8 cellular contexts compared by ENCODE assay signal in the genomic region with DNA sequence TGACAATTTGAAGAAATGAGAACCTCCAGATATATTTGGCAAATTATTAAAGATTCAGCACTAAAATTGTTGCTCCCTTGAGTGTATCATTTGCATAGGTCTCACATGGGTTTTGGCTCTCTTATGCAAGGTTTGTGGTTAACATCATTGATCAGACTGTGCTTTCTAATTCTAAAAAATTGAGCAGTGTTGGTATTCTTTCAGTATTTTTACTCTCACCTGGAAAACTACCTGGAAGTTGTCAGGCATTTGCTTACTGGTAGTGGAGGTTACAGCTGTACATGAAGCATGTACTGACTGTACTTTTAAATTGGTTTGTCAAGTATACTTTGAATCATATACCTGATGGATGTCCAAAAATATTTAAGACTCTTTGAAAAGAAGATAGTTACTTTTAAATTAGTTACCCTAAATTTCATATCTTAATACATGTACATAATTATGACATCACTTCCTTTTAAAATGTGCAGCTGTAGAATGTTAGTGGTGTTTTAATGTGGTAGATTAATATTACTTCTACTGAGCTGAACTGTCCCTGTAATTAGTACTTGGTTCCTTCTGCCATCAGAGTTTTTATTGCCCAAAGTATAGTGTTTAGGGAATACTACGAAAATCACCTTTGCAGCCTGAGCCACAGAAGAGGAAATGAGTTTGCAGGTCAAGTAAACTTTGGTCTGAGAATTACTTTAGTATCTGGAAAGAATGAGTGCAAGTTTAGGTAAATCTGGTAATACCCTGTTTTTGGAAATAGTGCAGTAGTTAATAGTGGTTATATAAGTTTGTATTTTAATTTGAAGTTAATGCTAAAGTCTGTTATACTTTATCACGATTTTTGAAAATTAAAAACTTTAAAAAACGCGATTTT. TPM values are rescaled to one million over a fixed set of nuclear protein-coding genes. Genes with fewer than 3 reads are reported as not detected.
DNase-seq lines count a peak whose midpoint lies in the region; ATAC-seq and TF ChIP-seq lines count a peak whose summit lies in the region.

No MANE protein-coding gene starts in this region.

- TF ChIP-seq CTCF in DND-41 (IDR thresholded peaks at IDR 0.05; ENCODE audit: borderline replicate concordance, extremely low read depth, low read length, poor library complexity, severe bottlenecking): no peak
- no peak for TF ChIP-seq CTCF in MM.1S (IDR thresholded peaks at IDR 0.05; ENCODE audit: low read length)
- no peak for TF ChIP-seq CTCF in body of pancreas (IDR thresholded peaks at IDR 0.05)

- H2AFZ ChIP-seq in DND-41 (ENCODE audit: low read depth, low read length) (no peak overlapping the region), MM.1S (ENCODE audit: low read length) (no peak overlapping the region)

- intact Hi-C loops in body of pancreas (cut with DNase I): no loop called here

- peaks cover 57% of the 10 kb centered on the region for H3K4me1 ChIP-seq in DND-41 (ENCODE audit: insufficient read depth, low read length)
- H3K4me1 ChIP-seq in MM.1S (ENCODE audit: low read length): peaks cover 41% of the 10 kb centered on the region
- peaks cover 53% of the 10 kb centered on the region for H3K4me1 ChIP-seq in body of pancreas
- H3K4me1 ChIP-seq in mesendoderm (ENCODE audit: control insufficient read depth, low read depth, low read length): peaks cover 7% of the 10 kb centered on the region

- no peak overlapping the region for H3K18ac ChIP-seq in mesendoderm (ENCODE audit: low read length)

- peaks cover 40% of the 10 kb centered on the region for H3K36me3 ChIP-seq in DND-41 (ENCODE audit: insufficient read depth, low read length)
- no peaks in the 10 kb centered on the region; the same call in 1 of the 2 replicates for H3K36me3 ChIP-seq in MM.1S (replicated peaks; ENCODE audit: insufficient read depth, low read length)
- no peaks in the 10 kb centered on the region for H3K36me3 ChIP-seq in body of pancreas (replicated peaks in 1 of 2; ENCODE audit: insufficient read depth in 1 of 2, low read depth in 2 of 2)
- no peaks in the 10 kb centered on the region for H3K36me3 ChIP-seq in mesendoderm (ENCODE audit: control insufficient read depth, insufficient read depth, low read length)

- H3K9me2 ChIP-seq in MM.1S (replicated peaks; ENCODE audit: insufficient read depth, low read length): no peaks in the 10 kb centered on the region

- no peak overlapping the region for H3K4ac ChIP-seq in mesendoderm (ENCODE audit: low read depth, low read length)

- ATAC-seq in DND-41 (ENCODE audit: insufficient read depth, low read depth) (no peak), body of pancreas (no peak), GM19455 (IDR thresholded peaks at IDR 0.05; ENCODE audit: unreplicated experiment) (no peak), GM21619 (IDR thresholded peaks at IDR 0.05; ENCODE audit: unreplicated experiment) (no peak)

- WGBS in body of pancreas, 2 donors: 0 to 1% methylated on average over 4 of the region's 4 CpGs
- 98% methylated on average over 3 of the region's 4 CpGs for WGBS in mesendoderm (ENCODE audit: extremely low coverage, insufficient coverage, low lambda C conversion rate)

- H3K79me2 ChIP-seq in DND-41 (ENCODE audit: insufficient read depth, low read length) (peaks cover 96% of the 10 kb centered on the region), MM.1S (ENCODE audit: low read length) (peaks cover 98% of the 10 kb centered on the region), mesendoderm (ENCODE audit: control insufficient read depth, insufficient read depth, low read length) (peaks cover 61% of the 10 kb centered on the region)

- H4K20me1 ChIP-seq in DND-41 (ENCODE audit: insufficient read depth, low read length) (no peaks in the 10 kb centered on the region), MM.1S (ENCODE audit: insufficient read depth, low read length) (no peaks in the 10 kb centered on the region)

- H4K5ac ChIP-seq in mesendoderm (ENCODE audit: low read length): no peak overlapping the region

- H2BK5ac ChIP-seq in mesendoderm (ENCODE audit: low read length): no peak overlapping the region

- H2BK120ac ChIP-seq in mesendoderm (ENCODE audit: low read depth, low read length): no peak overlapping the region

- H3K27ac ChIP-seq in DND-41 (ENCODE audit: low read length): peak overlapping the region; percentile 100
- peak overlapping the region; percentile 97 for H3K27ac ChIP-seq in MM.1S (ENCODE audit: low read length)
- H3K27ac ChIP-seq in body of pancreas: peak overlapping the region; percentile 94 to 99 (median 97)
- H3K27ac ChIP-seq in mesendoderm (ENCODE audit: low read depth, low read length): no peak overlapping the region

- H3K4me3 ChIP-seq in DND-41 (ENCODE audit: low read depth in 1 of 2, low read length in 2 of 2) (peak overlapping the region; percentile 80 to 96), MM.1S (ENCODE audit: low read length) (peak overlapping the region; percentile 64), body of pancreas (peak overlapping the region in 1 of 2 donors; percentile 14), mesendoderm (ENCODE audit: low read length) (peak overlapping the region; percentile 45)

- H3K4me2 ChIP-seq in DND-41 (ENCODE audit: insufficient read depth, low read length): peak overlapping the region; percentile 80
- H3K4me2 ChIP-seq in MM.1S (ENCODE audit: low read depth, low read length): peak overlapping the region; percentile 82
- H3K4me2 ChIP-seq in mesendoderm (ENCODE audit: low read length): peak overlapping the region; percentile 63

- peak overlapping the region; percentile 83 for H3K56ac ChIP-seq in mesendoderm (ENCODE audit: low read length)

- DNase-seq in DND-41 (no peak), MM.1S (peak; percentile 58), body of pancreas (no peak), mesendoderm (no peak), C1 segment of cervical spinal cord (lab: John Stamatoyannopoulos, UW) (no peak)
- DNase-seq in activated effector memory CD4-positive, alpha-beta T cell treated with Interleukin-2 at 50 U/mL for 16 hours: no peak

- H4K8ac ChIP-seq in mesendoderm (ENCODE audit: low read depth, low read length): no peak overlapping the region

- no peak overlapping the region for H2AK5ac ChIP-seq in mesendoderm (ENCODE audit: low read length)

- peaks cover 56% of the 10 kb centered on the region for H3F3A ChIP-seq in MM.1S (ENCODE audit: insufficient read depth, low read length)

- H3K27me3 ChIP-seq in DND-41 (ENCODE audit: insufficient read depth, low read length, poor library complexity) (no peaks in the 10 kb centered on the region), MM.1S (replicated peaks; ENCODE audit: insufficient read depth, low read length) (no peaks in the 10 kb centered on the region), body of pancreas (no peaks in the 10 kb centered on the region), mesendoderm (ENCODE audit: insufficient read depth, low read length, poor library complexity) (no peaks in the 10 kb centered on the region)

- TF ChIP-seq POLR2A in body of pancreas (IDR thresholded peaks at IDR 0.05): no peak

- H2BK15ac ChIP-seq in mesendoderm (replicated peaks; ENCODE audit: low read depth): no peak overlapping the region

- H3K9ac ChIP-seq in DND-41 (ENCODE audit: low read depth, low read length) (peak overlapping the region; percentile 93), MM.1S (ENCODE audit: low read length) (peak overlapping the region; percentile 88), mesendoderm (ENCODE audit: low read length) (peak overlapping the region; percentile 83)

- H3K9me3 ChIP-seq in DND-41 (ENCODE audit: insufficient read depth, low read length, severe bottlenecking) (no peaks in the 10 kb centered on the region), MM.1S (replicated peaks; ENCODE audit: insufficient read depth, low read length) (no peaks in the 10 kb centered on the region), body of pancreas (no peaks in the 10 kb centered on the region)

- H3K79me1 ChIP-seq in mesendoderm (ENCODE audit: low read length): no peaks in the 10 kb centered on the region

- H3K23ac ChIP-seq in mesendoderm (ENCODE audit: low read length): no peak overlapping the region

RNA-seq across cellular contexts. Expression of a gene that starts 2.8 kb away (rescaled TPM):
- 10 to 100 TPM; 63.9 to 70.0 TPM for total RNA-seq in body of pancreas
- polyA plus RNA-seq in mesendoderm (2013, experiment 1 of 2): 46.2 TPM
- polyA plus RNA-seq in mesendoderm (2013, experiment 2 of 2): 51.0 TPM
